In genomic region chr12:100142851-100143559, GRCh38 we compare ENCODE assay signal across 8 cellular contexts. TPM values are rescaled to one million over a fixed set of nuclear protein-coding genes. Genes with fewer than 3 reads are reported as not detected.
DNase-seq lines count a peak whose midpoint lies in the region; ATAC-seq and TF ChIP-seq lines count a peak whose summit lies in the region.

Gene BLTP3B (minus strand): TSS chr12:100142874. CDS start chr12:100142635, 239 bp downstream.

- intact Hi-C loops in head of caudate nucleus (cut with DNase I): no loop called here
- intact Hi-C loops in ovary (cut with DNase I): no loop called here

- DNase-seq in GM10266 (ENCODE audit: extremely low spot score) (peak; percentile 92), NCI-H1105 (lab: John Stamatoyannopoulos, UW) (peak; percentile 94), head of caudate nucleus (peak; percentile 82 to 97 (median 94)), ovary (peak; percentile 88 to 94 (median 92)), thoracic aorta (ENCODE audit: low spot score) (peak; percentile 78)

- TF ChIP-seq POLR2A in ovary (IDR thresholded peaks at IDR 0.05): no peak

- peak within 1 kb of the TSS; percentile 84 for H2AFZ ChIP-seq in SU-DHL-6 (ENCODE audit: low read depth, low read length, severe bottlenecking)

- H3K27me3 ChIP-seq in SU-DHL-6 (ENCODE audit: low read length): no peaks in the 10 kb centered on the region
- no peaks in the 10 kb centered on the region for H3K27me3 ChIP-seq in ovary
- no peaks in the 10 kb centered on the region for H3K27me3 ChIP-seq in thoracic aorta (replicated peaks; ENCODE audit: insufficient read depth)

- H3K4me1 Mint-ChIP-seq in activated naive CD8-positive, alpha-beta T cell (ENCODE audit: low read depth): peaks cover 35% of the 10 kb centered on the region

- H3F3A ChIP-seq in SU-DHL-6 (ENCODE audit: insufficient read depth): no peaks in the 10 kb centered on the region

- peaks cover 1% of the 10 kb centered on the region for H3K4me1 ChIP-seq in ovary (ENCODE audit: insufficient read depth)
- peaks cover 27 to 35% of the 10 kb centered on the region in 2 donors for H3K4me1 ChIP-seq in thoracic aorta (ENCODE audit: control insufficient read depth in 1 of 2, low read depth in 2 of 2)

- H3K27ac Mint-ChIP-seq in activated naive CD8-positive, alpha-beta T cell: peak within 1 kb of the TSS; percentile 100

- H3K9ac ChIP-seq in SU-DHL-6 (ENCODE audit: low read length): peak within 1 kb of the TSS; percentile 72

- H3K79me2 ChIP-seq in SU-DHL-6 (ENCODE audit: insufficient read depth, low read length): peaks cover 6% of the 10 kb centered on the region; the same call in 1 of the 2 replicates

- H3K9me3 Mint-ChIP-seq in activated naive CD8-positive, alpha-beta T cell (ENCODE audit: low read depth): no peaks in the 10 kb centered on the region

- H3K27ac ChIP-seq in SU-DHL-6 (ENCODE audit: low read depth, low read length): no peak within 1 kb of the TSS
- peak within 1 kb of the TSS; percentile 97 to 98 for H3K27ac ChIP-seq in ovary
- H3K27ac ChIP-seq in thoracic aorta: peak within 1 kb of the TSS; percentile 99

- peaks cover 2% of the 10 kb centered on the region; the same call in 1 of the 2 replicates for H4K20me1 ChIP-seq in SU-DHL-6 (ENCODE audit: low read depth, low read length)

- H3K27me3 Mint-ChIP-seq in activated naive CD8-positive, alpha-beta T cell: no peaks in the 10 kb centered on the region

- ATAC-seq in HG02642 (IDR thresholded peaks at IDR 0.05; ENCODE audit: poor library complexity, unreplicated experiment) (peak; percentile 82), thoracic aorta (ENCODE audit: insufficient number of reproducible peaks, low FRiP score, low read depth) (peak; percentile 94)

- H3K36me3 ChIP-seq in SU-DHL-6 (ENCODE audit: low read length) (no peaks in the 10 kb centered on the region), ovary (no peaks in the 10 kb centered on the region), thoracic aorta (no peaks in the 10 kb centered on the region)

- TF ChIP-seq EP300 in ovary (IDR thresholded peaks at IDR 0.05): no peak

- peaks cover 4% of the 10 kb centered on the region for H3K36me3 Mint-ChIP-seq in activated naive CD8-positive, alpha-beta T cell

- peak within 1 kb of the TSS; percentile 84 for H3K4me2 ChIP-seq in SU-DHL-6 (ENCODE audit: low read depth, low read length, poor library complexity, severe bottlenecking)

- H3K4me3 Mint-ChIP-seq in activated naive CD8-positive, alpha-beta T cell: peak within 1 kb of the TSS; percentile 100

- H3K9me3 ChIP-seq in SU-DHL-6 (ENCODE audit: insufficient read depth, low read length): no peaks in the 10 kb centered on the region
- H3K9me3 ChIP-seq in ovary: no peaks in the 10 kb centered on the region
- no peaks in the 10 kb centered on the region for H3K9me3 ChIP-seq in thoracic aorta

- 22 to 24% (median 24%) methylated on average over 35 of the region's 35 CpGs for WGBS in ovary, 3 donors

- TF ChIP-seq CTCF in GM10266 (IDR thresholded peaks at IDR 0.05; ENCODE audit: control insufficient read depth, insufficient read depth, low read depth, missing control alignments) (no peak), SU-DHL-6 (IDR thresholded peaks at IDR 0.05; ENCODE audit: insufficient read depth, low read length, poor library complexity, severe bottlenecking) (no peak), ovary (IDR thresholded peaks at IDR 0.05) (no peak), thoracic aorta (IDR thresholded peaks at IDR 0.05) (no peak)

- H3K4me3 ChIP-seq in SU-DHL-6 (ENCODE audit: insufficient read depth, low read length, poor library complexity, severe bottlenecking) (peak within 1 kb of the TSS; percentile 58), ovary (peak within 1 kb of the TSS; percentile 98), thoracic aorta (peak within 1 kb of the TSS; percentile 99)

- no peaks in the 10 kb centered on the region for H3K9me2 ChIP-seq in SU-DHL-6 (replicated peaks; ENCODE audit: insufficient read depth, low read length)

RNA-seq across cellular contexts. Expression of gene BLTP3B, which starts in this region (rescaled TPM):
- total RNA-seq in ovary: 10 to 100 TPM; 18.2 to 25.6 (median 23.1) TPM
- polyA plus RNA-seq in ovary: 1 to 10 TPM; 6.5 to 10.0 TPM
- 10 to 100 TPM; 42.9 to 62.5 TPM for total RNA-seq in thoracic aorta
